In the genomic region with DNA sequence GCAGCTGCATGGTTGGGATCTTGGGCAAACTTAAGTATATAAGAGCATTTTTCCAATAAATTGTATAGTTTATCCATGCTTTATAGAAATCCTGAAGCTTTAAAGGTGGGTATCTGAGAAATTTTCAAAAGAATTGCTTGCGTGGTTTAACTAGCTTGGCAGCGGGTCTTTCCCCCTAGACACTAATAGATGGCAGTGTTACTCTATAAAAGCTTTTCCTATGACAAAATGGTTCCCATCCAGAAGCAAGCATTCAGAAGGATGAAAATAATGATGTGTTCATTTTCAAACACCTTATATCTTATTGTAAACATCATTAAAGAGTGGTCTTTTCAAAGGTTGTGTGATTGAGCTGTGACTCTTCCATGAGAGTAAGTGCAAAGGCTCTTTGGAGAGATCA, we compare ENCODE assay signal across 23 cellular contexts. TPM values are rescaled to one million over a fixed set of nuclear protein-coding genes. Genes with fewer than 3 reads are reported as not detected.
DNase-seq lines count a peak whose midpoint lies in the region; ATAC-seq and TF ChIP-seq lines count a peak whose summit lies in the region.
"Had no signal": no experiment of that assay in that cellular context is flagged by ENCODE, and none has a peak within 500 bp of the region (broad histone marks: within the 10 kb centered on the region; RNA-seq: fewer than 3 reads in every experiment).

No MANE protein-coding gene starts in this region.

- H3K4me3 Mint-ChIP-seq in activated naive CD8-positive, alpha-beta T cell = no peak overlapping the region
- H3K4me3 Mint-ChIP-seq in activated naive CD8-positive, alpha-beta T cell treated with anti-CD3 and anti-CD28 coated beads for 36 hours = no peak overlapping the region
- H3K4me3 Mint-ChIP-seq in osteocyte (ENCODE audit: unreplicated experiment) (no peak overlapping the region), CD14-positive monocyte (no peak overlapping the region)
- H3K4me3 Mint-ChIP-seq: activated CD8-positive, alpha-beta memory T cell treated with anti-CD3 and anti-CD28 coated beads, Interleukin-2, amount 10 ng/mL, durations not matched to agents 7 days and 5 days; CD8-positive, alpha-beta memory T cell had no signal

- intact Hi-C loops in HCT116 (cut with micrococcal nuclease) = no loop called here
- intact Hi-C loops in CD14-positive monocyte (cut with micrococcal nuclease) = no loop called here
- intact Hi-C loops in esophagus muscularis mucosa (cut with DNase I) = no loop called here

- no peaks in the 10 kb centered on the region for H3K4me1 ChIP-seq in HCT116 (ENCODE audit: control insufficient read depth in 1 of 2, insufficient read depth in 2 of 2, low read length in 2 of 2)
- peaks cover 15 to 67% (median 64%) of the 10 kb centered on the region in 4 donors for H3K4me1 ChIP-seq in esophagus muscularis mucosa
- H3K4me1 ChIP-seq: lower lobe of right lung had no signal

- no peaks in the 10 kb centered on the region for H3K9me3 Mint-ChIP-seq in activated naive CD8-positive, alpha-beta T cell (ENCODE audit: low read depth)
- no peaks in the 10 kb centered on the region for H3K9me3 Mint-ChIP-seq in activated naive CD8-positive, alpha-beta T cell treated with anti-CD3 and anti-CD28 coated beads for 36 hours
- H3K9me3 Mint-ChIP-seq in osteocyte (ENCODE audit: unreplicated experiment) (no peaks in the 10 kb centered on the region), CD14-positive monocyte (no peaks in the 10 kb centered on the region)
- H3K9me3 Mint-ChIP-seq: CD8-positive, alpha-beta memory T cell had no signal

- no peak overlapping the region for H3K9ac ChIP-seq in HCT116 (ENCODE audit: low read length)

- H3K4me1 Mint-ChIP-seq in activated naive CD8-positive, alpha-beta T cell (ENCODE audit: low read depth) = peaks cover 34% of the 10 kb centered on the region
- peaks cover 18% of the 10 kb centered on the region for H3K4me1 Mint-ChIP-seq in activated naive CD8-positive, alpha-beta T cell treated with anti-CD3 and anti-CD28 coated beads for 36 hours
- no peaks in the 10 kb centered on the region for H3K4me1 Mint-ChIP-seq in osteocyte (ENCODE audit: unreplicated experiment)
- H3K4me1 Mint-ChIP-seq in CD14-positive monocyte = no peaks in the 10 kb centered on the region

- H3K27ac ChIP-seq in HCT116 (ENCODE audit: low read depth, low read length) (no peak overlapping the region), esophagus muscularis mucosa (replicated peaks in 1 of 4) (peak overlapping the region in 2 of 4 donors; percentile 16 to 46)
- H3K27ac ChIP-seq: lower lobe of right lung, tibial artery had no signal

- H3K9me2 ChIP-seq in HCT116 (ENCODE audit: insufficient read depth) = no peaks in the 10 kb centered on the region

- no TSS peak for BruUV-seq in HCT116 (replicated peaks; lab: Mats Ljungman, UMichigan)

- no peaks in the 10 kb centered on the region for H4K20me1 ChIP-seq in HCT116 (ENCODE audit: insufficient read depth)

- RAD21 ChIA-PET in HCT116 (lab: Charles Lee; ENCODE audit: low non-redundant PET in 1 of 2, low total read pairs in 2 of 2, uncharacterized antibody in 2 of 2, unreplicated experiment in 2 of 2) = no interaction called here

- TF ChIP-seq CTCF in HCT116 (IDR thresholded peaks at IDR 0.05 in 2 of 3, conservative IDR thresholded peaks at IDR 0.05 in 1 of 3; ENCODE audit: borderline replicate concordance in 1 of 3, insufficient read depth in 1 of 3, low read depth in 2 of 3, low read length in 2 of 3) (no peak), osteocyte (IDR thresholded peaks at IDR 0.05) (peak; percentile 22), CD14-positive monocyte (IDR thresholded peaks at IDR 0.05) (no peak), esophagus muscularis mucosa (IDR thresholded peaks at IDR 0.05) (no peak)

- TF ChIP-seq RAD21 in HCT116 (IDR thresholded peaks at IDR 0.05; ENCODE audit: low read depth) = peak; percentile 20; the same call in 1 of the 2 replicates

- POLR2A ChIA-PET in HCT116 (lab: Charles Lee) = no interaction called here

- TF ChIP-seq POLR2A in HCT116 (IDR thresholded peaks at IDR 0.05; ENCODE audit: borderline replicate concordance, extremely low read depth, insufficient read depth, insufficient read length) = no peak
- TF ChIP-seq POLR2A in esophagus muscularis mucosa (IDR thresholded peaks at IDR 0.05; ENCODE audit: low read depth) = no peak

- H3K27me3 ChIP-seq in HCT116 (ENCODE audit: insufficient read depth, low read length) (no peaks in the 10 kb centered on the region), esophagus muscularis mucosa (no peaks in the 10 kb centered on the region)
- H3K27me3 ChIP-seq: esophagus squamous epithelium, tibial artery had no signal

- TF ChIP-seq EP300 in esophagus muscularis mucosa (IDR thresholded peaks at IDR 0.05) = no peak

- H3K4me3 ChIP-seq in HCT116 (replicated peaks in 1 of 2; ENCODE audit: low read depth in 1 of 2, low read length in 2 of 2) (no peak overlapping the region), esophagus muscularis mucosa (no peak overlapping the region)
- H3K4me3 ChIP-seq: esophagus squamous epithelium, lower lobe of right lung, smooth muscle cell, tibial artery had no signal

- peaks cover 73% of the 10 kb centered on the region in 2 experiments for H3K36me3 ChIP-seq in HCT116 (ENCODE audit: control insufficient read depth in 1 of 2, insufficient read depth in 2 of 2, low read length in 2 of 2)
- peaks cover 44 to 99% (median 85%) of the 10 kb centered on the region in 4 donors for H3K36me3 ChIP-seq in esophagus muscularis mucosa

- no peak overlapping the region for H2AFZ ChIP-seq in HCT116 (ENCODE audit: low read depth, low read length, poor library complexity, severe bottlenecking)

- peaks cover 28% of the 10 kb centered on the region for H3K36me3 Mint-ChIP-seq in activated naive CD8-positive, alpha-beta T cell
- peaks cover 75% of the 10 kb centered on the region for H3K36me3 Mint-ChIP-seq in activated naive CD8-positive, alpha-beta T cell treated with anti-CD3 and anti-CD28 coated beads for 36 hours
- peaks cover 94% of the 10 kb centered on the region for H3K36me3 Mint-ChIP-seq in osteocyte (ENCODE audit: unreplicated experiment)
- peaks cover 93 to 97% of the 10 kb centered on the region in 2 donors for H3K36me3 Mint-ChIP-seq in CD14-positive monocyte

- WGBS in esophagus muscularis mucosa = 98% methylated on average over 2 of the region's 2 CpGs

- H3K27ac Mint-ChIP-seq in activated naive CD8-positive, alpha-beta T cell = peak overlapping the region; percentile 74
- H3K27ac Mint-ChIP-seq in activated naive CD8-positive, alpha-beta T cell treated with anti-CD3 and anti-CD28 coated beads for 36 hours = no peak overlapping the region
- H3K27ac Mint-ChIP-seq in osteocyte (ENCODE audit: unreplicated experiment) = no peak overlapping the region
- H3K27ac Mint-ChIP-seq in CD14-positive monocyte = no peak overlapping the region

- H3K9me3 ChIP-seq in HCT116 (ENCODE audit: control insufficient read depth in 1 of 2, insufficient read depth in 1 of 2, low read depth in 1 of 2, low read length in 2 of 2) = no peaks in the 10 kb centered on the region
- H3K9me3 ChIP-seq in esophagus muscularis mucosa = no peaks in the 10 kb centered on the region
- H3K9me3 ChIP-seq: esophagus squamous epithelium, lower lobe of right lung, tibial artery had no signal

- H3K27me3 Mint-ChIP-seq in activated naive CD8-positive, alpha-beta T cell = no peaks in the 10 kb centered on the region
- H3K27me3 Mint-ChIP-seq in activated naive CD8-positive, alpha-beta T cell treated with anti-CD3 and anti-CD28 coated beads for 36 hours = no peaks in the 10 kb centered on the region
- H3K27me3 Mint-ChIP-seq in osteocyte (ENCODE audit: unreplicated experiment) = no peaks in the 10 kb centered on the region
- H3K27me3 Mint-ChIP-seq in CD14-positive monocyte (ENCODE audit: low read depth in 3 of 3) = no peaks in the 10 kb centered on the region
- H3K27me3 Mint-ChIP-seq: activated CD8-positive, alpha-beta memory T cell treated with anti-CD3 and anti-CD28 coated beads, Interleukin-2, amount 10 ng/mL, durations not matched to agents 7 days and 5 days; CD8-positive, alpha-beta memory T cell had no signal

- ATAC-seq in HCT116 (no peak), HG03442 (IDR thresholded peaks at IDR 0.05; ENCODE audit: unreplicated experiment) (no peak)
- ATAC-seq: activated CD8-positive, alpha-beta memory T cell treated with anti-CD3 and anti-CD28 coated beads, Interleukin-2, amount 10 ng/mL, durations not matched to agents 7 days and 5 days; lower lobe of right lung; stimulated activated naive CD8-positive, alpha-beta T cell treated with anti-CD3 and anti-CD28 coated beads, Interleukin-15, Interleukin-2, amounts not matched to agents 100 U/mL and 50 U/mL, for 24 hours had no signal

- CTCF ChIA-PET in HCT116 (lab: Charles Lee) = no interaction called here

- no peaks in the 10 kb centered on the region for H3K79me2 ChIP-seq in HCT116 (ENCODE audit: insufficient read depth, low read length)

- no peak for DNase-seq in activated naive CD8-positive, alpha-beta T cell treated with anti-CD3 and anti-CD28 coated beads for 36 hours
- DNase-seq in HCT116 (ENCODE audit: low read depth, low spot score) (no peak), cerebellar cortex (ENCODE audit: low spot score) (peak; percentile 46), osteocyte (ENCODE audit: extremely low spot score, unreplicated experiment) (no peak), CD14-positive monocyte (ENCODE audit: low spot score) (no peak), esophagus muscularis mucosa (ENCODE audit: extremely low spot score) (no peak)
- DNase-seq: activated CD4-positive, alpha-beta T cell treated with anti-CD3 and anti-CD28 coated beads for 48 hours; activated CD8-positive, alpha-beta memory T cell treated with anti-CD3 and anti-CD28 coated beads, Interleukin-2, amount 10 ng/mL, durations not matched to agents 7 days and 5 days; CD8-positive, alpha-beta memory T cell; effector memory CD4-positive, alpha-beta T cell; esophagus squamous epithelium; islet precursor cell; KBM-7; lower lobe of right lung; MV-4-11; NCI-H748 treated with DMSO at 0.1 percent for 48 hours; SHP77; stimulated activated CD4-positive, alpha-beta T cell treated with anti-CD3 and anti-CD28 coated beads, Interleukin-2, amount 100 ng/mL, for 48 hours; stimulated activated naive CD8-positive, alpha-beta T cell treated with anti-CD3 and anti-CD28 coated beads, Interleukin-15, Interleukin-2, amounts not matched to agents 100 U/mL and 50 U/mL, for 24 hours; tibial artery had no signal

- H3K4me2 ChIP-seq in HCT116 (ENCODE audit: low read length) = no peak overlapping the region
- H3K4me2 ChIP-seq: smooth muscle cell had no signal

TF ChIP-seq in HCT116, 20 proteins besides CTCF, POLR2A, EP300 and RAD21 (continues in another document):
- TF ChIP-seq CBX3 (IDR thresholded peaks at IDR 0.05; ENCODE audit: low read depth) (no peak), ATF3 (IDR thresholded peaks at IDR 0.05) (no peak)

RNA-seq across cellular contexts. Expression of gene KDM3A, which starts 45.9 kb away (rescaled TPM):
- 10 to 100 TPM; 55.5 to 57.3 TPM for total RNA-seq in activated naive CD8-positive, alpha-beta T cell treated with anti-CD3 and anti-CD28 coated beads for 36 hours
- total RNA-seq in HCT116 (2021; ENCODE audit: unreplicated experiment) = 52.6 TPM
- polyA plus RNA-seq in HCT116 (2012) = 36.1 and 39.1 TPM in 2 replicates
- total RNA-seq in osteocyte = 38.9 and 44.8 TPM in 2 replicates
- 1 to 10 TPM; 3.3 to 7.4 TPM for polyA plus RNA-seq in CD14-positive monocyte
- total RNA-seq in esophagus muscularis mucosa = 10 to 100 TPM; 37.3 to 68.6 (median 52.0) TPM
